8 cellular contexts compared by ENCODE assay signal in the genomic region with DNA sequence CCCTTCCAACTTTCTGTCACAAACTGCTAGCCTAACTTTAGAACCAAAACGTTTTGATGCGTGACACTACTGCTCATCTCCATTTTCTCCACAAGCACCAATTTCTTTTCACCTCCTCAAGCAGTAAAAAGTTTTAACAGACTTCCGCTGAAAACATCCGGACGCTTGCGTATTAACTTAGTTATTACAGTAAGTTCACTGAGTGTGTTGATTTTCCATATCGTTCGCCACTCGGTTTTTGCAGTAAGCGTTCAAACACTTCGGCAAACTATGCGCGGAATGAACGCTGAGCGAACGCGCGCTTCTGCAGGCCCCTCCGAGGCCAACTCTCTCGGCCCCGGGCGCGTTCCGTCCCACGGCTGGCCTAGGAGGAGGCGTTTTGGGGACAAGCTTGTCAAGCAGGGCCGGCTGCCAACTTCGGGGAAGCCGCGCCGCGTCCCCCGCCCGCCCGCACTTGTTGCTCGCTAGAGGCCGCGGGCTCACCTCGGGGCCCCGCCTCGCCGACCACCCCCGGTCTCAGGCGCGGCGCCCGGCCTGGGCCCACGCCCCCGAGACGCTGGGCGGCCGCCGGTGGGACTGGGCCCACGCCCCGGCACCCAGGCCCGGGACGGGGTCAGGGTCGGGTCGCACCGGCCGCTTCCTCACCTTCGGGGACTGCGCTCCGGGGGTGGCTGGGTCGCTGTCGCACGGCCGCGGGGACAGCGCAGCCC. TPM values are rescaled to one million over a fixed set of nuclear protein-coding genes. Genes with fewer than 3 reads are reported as not detected.
DNase-seq lines count a peak whose midpoint lies in the region; ATAC-seq and TF ChIP-seq lines count a peak whose summit lies in the region.

No MANE protein-coding gene starts in this region.

- peaks cover 52% of the 10 kb centered on the region for H4K20me1 ChIP-seq in BLaER1

- H3K4me1 ChIP-seq in BLaER1 = peaks cover 31% of the 10 kb centered on the region
- H3K4me1 ChIP-seq in tibial nerve = peaks cover 4 to 50% (median 14%) of the 10 kb centered on the region in 4 donors

- 0% methylated on average over 25 to 34 of the region's 70 CpGs for WGBS in tibial nerve, 2 donors

- peak overlapping the region; percentile 97 for H3K27ac Mint-ChIP-seq in activated naive CD8-positive, alpha-beta T cell treated with anti-CD3 and anti-CD28 coated beads for 36 hours
- peak overlapping the region; percentile 84 for H3K27ac Mint-ChIP-seq in osteocyte (ENCODE audit: unreplicated experiment)

- H3K9ac ChIP-seq in BLaER1 = peak overlapping the region; percentile 91

- H3K27ac ChIP-seq in BLaER1 (peak overlapping the region; percentile 95), tibial nerve (peak overlapping the region; percentile 90 to 98 (median 92))

- H3K9me3 ChIP-seq in BLaER1 (no peaks in the 10 kb centered on the region), tibial nerve (no peaks in the 10 kb centered on the region)

- peak overlapping the region; percentile 92 for H3K4me2 ChIP-seq in BLaER1

- peak overlapping the region; percentile 100 for H3K4me3 Mint-ChIP-seq in activated naive CD8-positive, alpha-beta T cell treated with anti-CD3 and anti-CD28 coated beads for 36 hours
- H3K4me3 Mint-ChIP-seq in osteocyte (ENCODE audit: unreplicated experiment) = peak overlapping the region; percentile 91

- peak; percentile 31 for DNase-seq in SK-N-DZ (ENCODE audit: low spot score)
- peak; percentile 74 for DNase-seq in activated naive CD8-positive, alpha-beta T cell treated with anti-CD3 and anti-CD28 coated beads for 36 hours
- peak; percentile 89 for DNase-seq in Right ventricle myocardium superior
- DNase-seq in osteocyte (ENCODE audit: extremely low spot score, unreplicated experiment) = peak; percentile 87
- DNase-seq in tibial nerve (ENCODE audit: low spot score in 2 of 2) = peak; percentile 47 to 55

- peaks cover 8% of the 10 kb centered on the region for H3K36me3 ChIP-seq in BLaER1
- no peaks in the 10 kb centered on the region for H3K36me3 ChIP-seq in tibial nerve

- H3K4me1 Mint-ChIP-seq in activated naive CD8-positive, alpha-beta T cell treated with anti-CD3 and anti-CD28 coated beads for 36 hours = peaks cover 41% of the 10 kb centered on the region
- peaks cover 31% of the 10 kb centered on the region for H3K4me1 Mint-ChIP-seq in osteocyte (ENCODE audit: unreplicated experiment)

- H3K4me3 ChIP-seq in BLaER1 (peak overlapping the region; percentile 86), tibial nerve (peak overlapping the region; percentile 52 to 77 (median 68))

- peaks cover 25% of the 10 kb centered on the region for H3K36me3 Mint-ChIP-seq in activated naive CD8-positive, alpha-beta T cell treated with anti-CD3 and anti-CD28 coated beads for 36 hours
- no peaks in the 10 kb centered on the region for H3K36me3 Mint-ChIP-seq in osteocyte (ENCODE audit: unreplicated experiment)

- TF ChIP-seq POLR2A in GM19099 (IDR thresholded peaks at IDR 0.05; ENCODE audit: extremely low read depth, insufficient read length, low read depth) (peak; percentile 4), tibial nerve (IDR thresholded peaks at IDR 0.05) (no peak)

- no peak for TF ChIP-seq CTCF in osteocyte (IDR thresholded peaks at IDR 0.05)
- TF ChIP-seq CTCF in tibial nerve (IDR thresholded peaks at IDR 0.05) = no peak

- intact Hi-C loops in Right ventricle myocardium superior (cut with DNase I) = no loop called here

- ATAC-seq in HG03432 (IDR thresholded peaks at IDR 0.05; ENCODE audit: unreplicated experiment) (peak; percentile 38), Right ventricle myocardium superior (ENCODE audit: poor library complexity) (peak; percentile 86)

- H3K9me3 Mint-ChIP-seq in activated naive CD8-positive, alpha-beta T cell treated with anti-CD3 and anti-CD28 coated beads for 36 hours = no peaks in the 10 kb centered on the region
- H3K9me3 Mint-ChIP-seq in osteocyte (ENCODE audit: unreplicated experiment) = no peaks in the 10 kb centered on the region

- peak in 1 of 2 donors; percentile 67 for TF ChIP-seq EP300 in tibial nerve (IDR thresholded peaks at IDR 0.05)

- H3K27me3 ChIP-seq in BLaER1 (no peaks in the 10 kb centered on the region), tibial nerve (no peaks in the 10 kb centered on the region)

- no peaks in the 10 kb centered on the region for H3K27me3 Mint-ChIP-seq in activated naive CD8-positive, alpha-beta T cell treated with anti-CD3 and anti-CD28 coated beads for 36 hours
- H3K27me3 Mint-ChIP-seq in osteocyte (ENCODE audit: unreplicated experiment) = no peaks in the 10 kb centered on the region

RNA-seq across cellular contexts. Expression of a gene that starts 0.9 kb away (rescaled TPM):
- 40.9 and 45.4 TPM in 2 replicates for polyA plus RNA-seq in SK-N-DZ (2014; cell fraction: cytosol; rRNA removed)
- 42.7 and 78.4 TPM in 2 replicates for polyA plus RNA-seq in SK-N-DZ (2014; cell fraction: nucleus; rRNA removed)
- 10 to 100 TPM; 72.7 to 79.8 TPM for total RNA-seq in activated naive CD8-positive, alpha-beta T cell treated with anti-CD3 and anti-CD28 coated beads for 36 hours
- total RNA-seq in Right ventricle myocardium superior (53.7 TPM), osteocyte (50.6 and 50.8 TPM in 2 replicates), tibial nerve (10 to 100 TPM; 48.3 to 54.5 (median 51.4) TPM)

RNA-seq across cellular contexts. Expression of a gene that starts 21.4 kb away (rescaled TPM):
- polyA plus RNA-seq in SK-N-DZ (2014; cell fraction: cytosol; rRNA removed) = 22.5 and 26.0 TPM in 2 replicates
- 13.5 and 23.1 TPM in 2 replicates for polyA plus RNA-seq in SK-N-DZ (2014; cell fraction: nucleus; rRNA removed)
- total RNA-seq in activated naive CD8-positive, alpha-beta T cell treated with anti-CD3 and anti-CD28 coated beads for 36 hours = 10 to 100 TPM; 20.8 to 21.0 TPM
- total RNA-seq in Right ventricle myocardium superior = 14.0 TPM
- 32.3 and 33.1 TPM in 2 replicates for total RNA-seq in osteocyte
- total RNA-seq in tibial nerve = 10 to 100 TPM; 42.0 to 47.5 (median 45.0) TPM

RNA-seq across cellular contexts. Expression of a gene that starts 21.5 kb away (rescaled TPM):
- polyA plus RNA-seq in SK-N-DZ (2014; cell fraction: cytosol; rRNA removed) = 19.1 and 37.3 TPM in 2 replicates
- 350 and 559 TPM in 2 replicates for polyA plus RNA-seq in SK-N-DZ (2014; cell fraction: nucleus; rRNA removed)
- total RNA-seq in activated naive CD8-positive, alpha-beta T cell treated with anti-CD3 and anti-CD28 coated beads for 36 hours = 10 to 100 TPM; 29.0 to 29.7 TPM
- total RNA-seq in Right ventricle myocardium superior (9.0 TPM), osteocyte (37.0 and 37.4 TPM in 2 replicates), tibial nerve (10 to 100 TPM; 33.9 to 57.5 (median 52.5) TPM)

RNA-seq across cellular contexts. Expression of a gene that starts 28.0 kb away (rescaled TPM):
- 6.1 and 7.2 TPM in 2 replicates for polyA plus RNA-seq in SK-N-DZ (2014; cell fraction: cytosol; rRNA removed)
- 7.0 and 9.2 TPM in 2 replicates for polyA plus RNA-seq in SK-N-DZ (2014; cell fraction: nucleus; rRNA removed)
- total RNA-seq in activated naive CD8-positive, alpha-beta T cell treated with anti-CD3 and anti-CD28 coated beads for 36 hours = 1 to 10 TPM; 2.0 TPM
- total RNA-seq in Right ventricle myocardium superior = 0.75 TPM
- 1.4 and 3.0 TPM in 2 replicates for total RNA-seq in osteocyte
- total RNA-seq in tibial nerve = 1 to 10 TPM; 2.2 to 8.4 (median 5.4) TPM

RNA-seq across cellular contexts. Expression of a gene that starts 28.1 kb away (rescaled TPM):
- 19.6 and 35.9 TPM in 2 replicates for polyA plus RNA-seq in SK-N-DZ (2014; cell fraction: cytosol; rRNA removed)
- polyA plus RNA-seq in SK-N-DZ (2014; cell fraction: nucleus; rRNA removed) = 56.0 and 67.8 TPM in 2 replicates
- total RNA-seq in activated naive CD8-positive, alpha-beta T cell treated with anti-CD3 and anti-CD28 coated beads for 36 hours = 10 to 100 TPM; 24.0 to 26.2 TPM
- total RNA-seq in Right ventricle myocardium superior (6.9 TPM), osteocyte (34.6 and 39.9 TPM in 2 replicates), tibial nerve (10 to 100 TPM; 27.4 to 58.3 (median 41.6) TPM)

Comparison
In these comparisons a context has a peak if more than half of its experiments do, and no peak if none do; other contexts are left out.
1. Peak in every context shown above with its lines: DNase-seq, ATAC-seq, H3K4me3 ChIP-seq and H3K27ac ChIP-seq.
2. DNase-seq: peak in every context shown above with its lines; median percentile 89 in Right ventricle myocardium superior; 87 in osteocyte; 74 in activated naive CD8-positive, alpha-beta T cell treated with anti-CD3 and anti-CD28 coated beads for 36 hours; 51 in tibial nerve; 31 in SK-N-DZ.